9 cellular contexts compared by ENCODE assay signal in the genomic region with DNA sequence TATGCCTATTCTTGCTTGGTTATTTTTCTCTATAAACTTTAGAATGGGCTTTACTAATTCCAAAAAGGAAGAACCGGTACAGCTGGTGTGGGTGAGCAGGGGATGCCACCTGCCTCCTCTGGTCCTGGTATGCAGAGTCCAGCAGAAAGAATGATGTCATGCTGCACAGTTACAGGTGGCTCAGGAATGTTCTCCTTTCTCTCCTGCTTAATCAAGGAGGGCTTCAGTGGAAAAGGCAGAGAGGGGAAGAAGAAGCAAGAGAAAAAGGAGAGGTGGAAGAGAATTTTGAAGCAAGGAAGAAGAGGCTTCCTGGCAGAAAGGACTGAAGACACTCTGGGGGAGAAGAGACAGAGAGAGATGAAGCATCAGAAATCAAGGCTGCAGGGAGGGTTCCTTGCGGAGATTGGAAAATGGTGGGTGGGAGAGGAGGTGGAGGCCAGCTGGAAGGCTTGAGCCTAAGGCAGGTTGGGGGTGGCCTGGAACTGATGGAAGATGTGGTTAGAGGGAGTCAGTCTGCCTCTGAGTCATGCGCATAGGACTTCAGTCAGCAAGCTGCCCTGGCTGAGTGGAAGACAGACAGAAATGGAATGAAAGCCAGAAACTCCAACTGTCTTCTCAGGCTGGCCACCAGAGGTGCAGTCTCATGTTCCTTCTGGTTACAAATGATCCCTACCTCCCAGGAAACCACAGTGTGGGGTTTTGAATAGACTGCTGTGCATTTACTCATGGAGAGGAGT.
DNase-seq lines count a peak whose midpoint lies in the region; ATAC-seq, FAIRE-seq and TF ChIP-seq lines count a peak whose summit lies in the region.
"Had no signal": no experiment of that assay in that cellular context is flagged by ENCODE, and none has a peak within 500 bp of the region (broad histone marks: within the 10 kb centered on the region; RNA-seq: fewer than 3 reads in every experiment).

No MANE protein-coding gene starts in this region.

- CTCF ChIA-PET in K562 (lab: Yijun Ruan, JAX; ENCODE audit: low intra/inter-chr PET ratio), result interaction anchor here (0.6 to 1.0 kb wide), 2 partner anchors 28 to 134 kb away, joined by 3 to 4 read pairs; no protein-coding TSS in a partner anchor

- no peak overlapping the region for H3K4me3 Mint-ChIP-seq in activated T-helper 1 cell treated with anti-CD3 and anti-CD28 coated beads, Interleukin-12 subunit alpha, Interleukin-12 subunit beta, Interleukin-2, Interleukin-4 antibody, amounts not matched to agents 30 ng/mL and 10 ng/mL and 1 ng/mL, durations not matched to agents 14 hours and 24 hours and 36 hours

- TF ChIP-seq CTCF in Loucy (conservative IDR thresholded peaks at IDR 0.05; ENCODE audit: low read length) (peak; percentile 49; the same call in 1 of the 2 replicates), K562 (IDR thresholded peaks at IDR 0.05 in 2 of 3, conservative IDR thresholded peaks at IDR 0.05 in 1 of 3; ENCODE audit: insufficient read depth in 2 of 3, low read depth in 1 of 3, low read length in 3 of 3) (peak; percentile 52 to 58 (median 55))

- peaks cover 32% of the 10 kb centered on the region for H3K27me3 Mint-ChIP-seq in activated T-helper 1 cell treated with anti-CD3 and anti-CD28 coated beads, Interleukin-12 subunit alpha, Interleukin-12 subunit beta, Interleukin-2, Interleukin-4 antibody, amounts not matched to agents 30 ng/mL and 10 ng/mL and 1 ng/mL, durations not matched to agents 14 hours and 24 hours and 36 hours (ENCODE audit: insufficient read depth)

- H3F3A ChIP-seq in Loucy (ENCODE audit: low read depth), result no peaks in the 10 kb centered on the region

- H3K27ac Mint-ChIP-seq in activated T-helper 1 cell treated with anti-CD3 and anti-CD28 coated beads, Interleukin-12 subunit alpha, Interleukin-12 subunit beta, Interleukin-2, Interleukin-4 antibody, amounts not matched to agents 30 ng/mL and 10 ng/mL and 1 ng/mL, durations not matched to agents 14 hours and 24 hours and 36 hours, result no peak overlapping the region

- H3K9me3 Mint-ChIP-seq in activated T-helper 1 cell treated with anti-CD3 and anti-CD28 coated beads, Interleukin-12 subunit alpha, Interleukin-12 subunit beta, Interleukin-2, Interleukin-4 antibody, amounts not matched to agents 30 ng/mL and 10 ng/mL and 1 ng/mL, durations not matched to agents 14 hours and 24 hours and 36 hours, result no peaks in the 10 kb centered on the region

- H3K9me3 ChIP-seq in Loucy (ENCODE audit: insufficient read depth, low read depth, low read length) (no peaks in the 10 kb centered on the region), K562 (replicated peaks; ENCODE audit: control insufficient read depth, insufficient read depth, low read depth, low read length) (no peaks in the 10 kb centered on the region)

- H3K4me1 Mint-ChIP-seq in activated T-helper 1 cell treated with anti-CD3 and anti-CD28 coated beads, Interleukin-12 subunit alpha, Interleukin-12 subunit beta, Interleukin-2, Interleukin-4 antibody, amounts not matched to agents 30 ng/mL and 10 ng/mL and 1 ng/mL, durations not matched to agents 14 hours and 24 hours and 36 hours (ENCODE audit: low read depth), result no peaks in the 10 kb centered on the region

- intact Hi-C loops in K562 (cut with micrococcal nuclease), result loop anchor here (10.0 kb wide), 1 partner anchor 75 kb away; no protein-coding TSS in a partner anchor
- intact Hi-C loops in activated T-helper 1 cell treated with anti-CD3 and anti-CD28 coated beads, Interleukin-12 subunit alpha, Interleukin-12 subunit beta, Interleukin-2, Interleukin-4 antibody, amounts not matched to agents 30 ng/mL and 10 ng/mL and 1 ng/mL, durations not matched to agents 14 hours and 24 hours and 36 hours (cut with micrococcal nuclease), result no loop called here

- no peaks in the 10 kb centered on the region for H3K36me3 Mint-ChIP-seq in activated T-helper 1 cell treated with anti-CD3 and anti-CD28 coated beads, Interleukin-12 subunit alpha, Interleukin-12 subunit beta, Interleukin-2, Interleukin-4 antibody, amounts not matched to agents 30 ng/mL and 10 ng/mL and 1 ng/mL, durations not matched to agents 14 hours and 24 hours and 36 hours (ENCODE audit: low read depth)

- no peak overlapping the region for H3K27ac ChIP-seq in K562 (ENCODE audit: extremely low read depth, low read depth, low read length)

- no peaks in the 10 kb centered on the region for H4K20me1 ChIP-seq in Loucy (ENCODE audit: insufficient read depth, low read length, poor library complexity, severe bottlenecking)
- H4K20me1 ChIP-seq in K562 (replicated peaks; ENCODE audit: control insufficient read depth, insufficient read depth, low read length), result no peaks in the 10 kb centered on the region

- H2AFZ ChIP-seq in Loucy (ENCODE audit: low read length) (no peak overlapping the region), K562 (ENCODE audit: low read depth, low read length) (no peak overlapping the region)

- TF ChIP-seq EP300 in K562 (IDR thresholded peaks at IDR 0.05; ENCODE audit: low read length), result no peak

- H3K79me2 ChIP-seq in Loucy (ENCODE audit: insufficient read depth, low read length), result no peaks in the 10 kb centered on the region
- no peaks in the 10 kb centered on the region for H3K79me2 ChIP-seq in K562 (ENCODE audit: control insufficient read depth, insufficient read depth, low read length)

- POLR2A ChIA-PET in K562 (lab: Yijun Ruan, JAX), result no interaction called here

- ATAC-seq in K562, result peak; percentile 85
- ATAC-seq in GM19467 (IDR thresholded peaks at IDR 0.05; ENCODE audit: unreplicated experiment), result no peak
- ATAC-seq in GM19455 (IDR thresholded peaks at IDR 0.05; ENCODE audit: unreplicated experiment), result no peak
- no peak for ATAC-seq in HG03460 (IDR thresholded peaks at IDR 0.05; ENCODE audit: unreplicated experiment)

- H3K4me2 ChIP-seq in Loucy (ENCODE audit: low read depth, low read length, poor library complexity, severe bottlenecking) (no peak overlapping the region), K562 (ENCODE audit: insufficient read depth, low read length) (no peak overlapping the region)

- H3K36me3 ChIP-seq in Loucy (ENCODE audit: insufficient read depth, low read length) (no peaks in the 10 kb centered on the region), K562 (ENCODE audit: control insufficient read depth, insufficient read depth, low read length) (no peaks in the 10 kb centered on the region)

- H3K9me2 ChIP-seq in Loucy (replicated peaks; ENCODE audit: low read depth, low read length), result no peaks in the 10 kb centered on the region

- no peak for TF ChIP-seq POLR2A in K562 (conservative IDR thresholded peaks at IDR 0.05)

- in situ Hi-C loops in K562 (cut with MboI), result no loop called here

- FAIRE-seq in K562 (lab: Jason Lieb, UNC), result peak; percentile 84
- FAIRE-seq: islet of Langerhans had no signal

- H3K4me1 ChIP-seq in Loucy (ENCODE audit: insufficient read depth, low read length, poor library complexity, severe bottlenecking), result no peaks in the 10 kb centered on the region
- H3K4me1 ChIP-seq in K562 (replicated peaks in 1 of 2; ENCODE audit: control insufficient read depth in 2 of 2, insufficient read depth in 2 of 2, low read length in 2 of 2), result no peaks in the 10 kb centered on the region

- DNase-seq in Daoy (ENCODE audit: low read depth), result peak; percentile 90
- peak; percentile 24 to 39 (median 28) for DNase-seq in K562 (ENCODE audit: extremely low read depth in 1 of 4, low spot score in 3 of 4)
- peak; percentile 88 for DNase-seq in myocyte (ENCODE audit: low read depth)
- no peak for DNase-seq in activated T-helper 1 cell treated with anti-CD3 and anti-CD28 coated beads, Interleukin-12 subunit alpha, Interleukin-12 subunit beta, Interleukin-2, Interleukin-4 antibody, amounts not matched to agents 30 ng/mL and 10 ng/mL and 1 ng/mL, durations not matched to agents 14 hours and 24 hours and 36 hours (ENCODE audit: low spot score)

- no TSS peak for BruUV-seq in K562 (replicated peaks; lab: Mats Ljungman, UMichigan)

- H3K27me3 ChIP-seq in Loucy (ENCODE audit: insufficient read depth, low read length, poor library complexity, severe bottlenecking), result no peaks in the 10 kb centered on the region
- H3K27me3 ChIP-seq in K562 (ENCODE audit: control insufficient read depth in 2 of 2, insufficient read depth in 2 of 2, low read length in 2 of 2), result peaks cover 16 to 57% of the 10 kb centered on the region in 2 experiments; a peak in 3 of 5 replicates

- no peak overlapping the region for H3K4me3 ChIP-seq in Loucy (ENCODE audit: low read length, poor library complexity, severe bottlenecking)
- H3K4me3 ChIP-seq in K562, result no peak overlapping the region

- no peak for TF ChIP-seq RAD21 in K562 (CRISPR knock-in tag; conservative IDR thresholded peaks at IDR 0.05 in 1 of 2, IDR thresholded peaks at IDR 0.05 in 1 of 2)

- no peaks in the 10 kb centered on the region for H3K9me1 ChIP-seq in K562 (ENCODE audit: control insufficient read depth, insufficient read depth, low read length)

- 2% methylated on average over 3 of the region's 3 CpGs for WGBS in K562 (ENCODE audit: insufficient coverage, low coverage, missing lambda C conversion rate)

- no peak overlapping the region for H3K9ac ChIP-seq in Loucy (ENCODE audit: low read depth, low read length, poor library complexity, severe bottlenecking)
- H3K9ac ChIP-seq in K562 (ENCODE audit: insufficient read depth in 1 of 2, low read depth in 2 of 2, low read length in 2 of 2), result no peak overlapping the region

TF ChIP-seq in K562, 482 proteins besides CTCF, POLR2A, EP300 and RAD21 (continues in another document):
- TF ChIP-seq HEY1 (CRISPR knock-in tag; IDR thresholded peaks at IDR 0.05; ENCODE audit: borderline replicate concordance), result no peak
- TF ChIP-seq GTF2E2 (tag; IDR thresholded peaks at IDR 0.05), result no peak
- no peak for TF ChIP-seq HLTF (IDR thresholded peaks at IDR 0.05)
- no peak for TF ChIP-seq ZNF23 (CRISPR knock-in tag; IDR thresholded peaks at IDR 0.05)
- TF ChIP-seq ZFP36 (IDR thresholded peaks at IDR 0.05; ENCODE audit: low read depth, low read length, partially characterized antibody), result peak; percentile 4
- no peak for TF ChIP-seq MCM7 (IDR thresholded peaks at IDR 0.05)
- no peak for TF ChIP-seq KLF1 (tag; IDR thresholded peaks at IDR 0.05)
- TF ChIP-seq FOSL1 (tag; conservative IDR thresholded peaks at IDR 0.05), result peak; percentile 54; the same call in 1 of the 2 replicates
- TF ChIP-seq U2AF2 (optimal IDR thresholded peaks at IDR 0.05; ENCODE audit: low read depth, low read length), result no peak
- no peak for TF ChIP-seq ZNF184 (CRISPR knock-in tag; IDR thresholded peaks at IDR 0.05)
- TF ChIP-seq MECOM (CRISPR knock-in tag; IDR thresholded peaks at IDR 0.05), result no peak
- TF ChIP-seq NRF1 (conservative IDR thresholded peaks at IDR 0.05 in 1 of 2, IDR thresholded peaks at IDR 0.05 in 1 of 2), result peak; percentile 81 to 84
